Comparison of ENCODE assay signal across 8 cellular contexts in the genomic region with DNA sequence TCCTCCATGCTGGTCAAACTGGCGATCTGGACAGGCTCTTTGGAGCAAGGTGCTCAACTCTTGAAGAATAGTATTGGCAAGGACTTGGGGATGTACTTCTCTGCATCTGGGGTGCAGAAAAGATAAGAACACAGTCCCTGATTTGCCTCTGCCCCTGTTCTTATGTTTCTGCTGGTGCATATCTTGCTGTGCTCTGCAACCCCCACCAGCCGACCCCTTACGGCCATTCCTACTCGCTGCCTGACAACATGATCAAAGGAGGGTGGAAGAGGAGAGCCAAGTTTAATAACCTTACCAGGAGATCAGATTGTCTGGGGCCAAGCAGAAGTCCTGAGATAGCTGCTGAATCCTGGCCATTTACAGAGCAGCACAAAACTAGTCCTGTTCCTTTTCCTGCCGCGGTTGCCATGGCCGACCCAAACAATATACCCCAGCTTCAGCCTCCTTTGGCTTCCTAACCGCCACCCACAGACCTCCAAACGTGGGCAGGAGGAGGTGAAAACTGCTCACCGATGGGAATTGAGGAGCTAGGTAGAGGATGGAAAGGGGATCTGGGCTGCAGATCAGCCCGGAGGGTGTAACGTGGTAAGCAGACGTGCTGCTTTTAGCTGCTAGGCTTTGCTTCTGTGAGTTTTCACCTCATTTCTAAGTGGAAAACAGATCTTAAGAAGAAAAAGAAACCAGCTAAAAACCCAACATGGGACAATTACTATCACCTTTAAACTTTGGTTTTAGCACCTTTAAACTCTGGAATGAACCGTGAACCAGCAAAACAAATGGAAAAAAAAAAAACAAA.
DNase-seq lines count a peak whose midpoint lies in the region; ATAC-seq and TF ChIP-seq lines count a peak whose summit lies in the region.

No MANE protein-coding gene starts in this region.

- POLR2A ChIA-PET in WTC11 (lab: Charles Lee), result no interaction called here

- H3K27me3 Mint-ChIP-seq in WTC11 (ENCODE audit: low read depth), result no peaks in the 10 kb centered on the region

- ATAC-seq in WTC11 (peak; percentile 65), HG03135 (IDR thresholded peaks at IDR 0.05; ENCODE audit: unreplicated experiment) (no peak), HG02623 (IDR thresholded peaks at IDR 0.05; ENCODE audit: unreplicated experiment) (no peak)

- H3K9me3 Mint-ChIP-seq in WTC11, result no peaks in the 10 kb centered on the region

- 0 out of 2 replicates have a peak, but pooled peaks cover 3% of the 10 kb centered on the region for H3K36me3 Mint-ChIP-seq in WTC11

- TF ChIP-seq CTCF in WTC11 (IDR thresholded peaks at IDR 0.05) (no peak), fibroblast of the aortic adventitia (IDR thresholded peaks at IDR 0.05; ENCODE audit: insufficient read depth, low read length) (no peak), GM10266 (IDR thresholded peaks at IDR 0.05; ENCODE audit: control insufficient read depth, insufficient read depth, low read depth, missing control alignments) (no peak)

- peak overlapping the region; percentile 47 for H3K4me3 ChIP-seq in fibroblast of the aortic adventitia (ENCODE audit: low read depth, low read length)

- H3K4me3 Mint-ChIP-seq in WTC11, result no peak overlapping the region

- CTCF ChIA-PET in WTC11 (lab: Charles Lee), result no interaction called here

- no peak overlapping the region for H3K27ac Mint-ChIP-seq in WTC11

- DNase-seq in GM03348 (ENCODE audit: low spot score) (peak; percentile 9), WTC11 (ENCODE audit: low spot score) (peak; percentile 12), fibroblast of the aortic adventitia (ENCODE audit: low read depth) (no peak), retina (peak; percentile 36), GM10266 (ENCODE audit: extremely low spot score) (no peak), H4 (ENCODE audit: low spot score) (no peak)

- H3K4me1 Mint-ChIP-seq in WTC11, result peaks cover 43% of the 10 kb centered on the region

TF ChIP-seq in WTC11, 78 proteins besides CTCF, POLR2A, EP300 and RAD21:
- no peak for TF ChIP-seq STAT6 (CRISPR knock-in tag; conservative IDR thresholded peaks at IDR 0.05; ENCODE audit: low read depth)
- TF ChIP-seq, protein P1, sequence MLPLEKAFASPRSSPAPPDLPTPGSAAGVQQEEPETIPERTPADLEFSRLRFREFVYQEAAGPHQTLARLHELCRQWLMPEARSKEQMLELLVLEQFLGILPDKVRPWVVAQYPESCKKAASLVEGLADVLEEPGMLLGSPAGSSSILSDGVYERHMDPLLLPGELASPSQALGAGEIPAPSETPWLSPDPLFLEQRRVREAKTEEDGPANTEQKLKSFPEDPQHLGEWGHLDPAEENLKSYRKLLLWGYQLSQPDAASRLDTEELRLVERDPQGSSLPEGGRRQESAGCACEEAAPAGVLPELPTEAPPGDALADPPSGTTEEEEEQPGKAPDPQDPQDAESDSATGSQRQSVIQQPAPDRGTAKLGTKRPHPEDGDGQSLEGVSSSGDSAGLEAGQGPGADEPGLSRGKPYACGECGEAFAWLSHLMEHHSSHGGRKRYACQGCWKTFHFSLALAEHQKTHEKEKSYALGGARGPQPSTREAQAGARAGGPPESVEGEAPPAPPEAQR (CRISPR knock-in tag; IDR thresholded peaks at IDR 0.05), result no peak

Comparison
In these comparisons a context has a peak if more than half of its experiments do, and no peak if none do; other contexts are left out.
1. DNase-seq: peak in GM03348 (single experiment), WTC11 (single experiment) and retina (single experiment); none in fibroblast of the aortic adventitia (single experiment), GM10266 (single experiment) and H4 (single experiment).